ENCODE assay signal across 8 cellular contexts in the genomic region with DNA sequence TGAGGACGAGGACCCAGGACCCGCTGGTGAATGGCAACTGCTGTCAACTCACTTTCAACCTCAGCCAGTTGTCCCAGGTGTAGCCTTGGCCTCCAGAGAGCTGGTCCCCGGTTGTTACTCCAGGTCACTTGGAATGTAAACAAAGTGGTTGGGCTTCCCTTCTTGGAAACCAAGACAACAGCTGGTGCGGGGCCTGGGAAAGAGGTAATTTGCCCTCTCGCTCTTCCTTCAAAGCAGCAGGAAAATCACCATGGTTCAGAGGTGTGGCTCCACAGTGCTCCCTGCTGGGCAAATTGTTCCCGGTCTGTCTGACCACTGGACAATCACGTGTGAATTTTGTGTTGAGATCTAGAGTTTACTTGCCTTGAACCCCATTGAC. TPM values are rescaled to one million over a fixed set of nuclear protein-coding genes. Genes with fewer than 3 reads are reported as not detected.
DNase-seq lines count a peak whose midpoint lies in the region; ATAC-seq and TF ChIP-seq lines count a peak whose summit lies in the region.

No MANE protein-coding gene starts in this region.

- intact Hi-C loops in lower lobe of right lung (cut with DNase I) = no loop called here

- H3K36me3 ChIP-seq in adipocyte (ENCODE audit: control insufficient read depth, insufficient read depth, low read length, severe bottlenecking) (no peaks in the 10 kb centered on the region), lower lobe of right lung (no peaks in the 10 kb centered on the region)

- H3K9ac ChIP-seq in adipocyte (ENCODE audit: low read length) = peak overlapping the region; percentile 28

- H3K4me3 ChIP-seq in adipocyte (ENCODE audit: low read length) (no peak overlapping the region), lower lobe of right lung (no peak overlapping the region)

- DNase-seq in COLO829 (ENCODE audit: low spot score) = peak; percentile 80
- DNase-seq in HCEC 1CT = peak; percentile 31
- DNase-seq in adipocyte (ENCODE audit: low read depth) = peak; percentile 38
- peak; percentile 56 for DNase-seq in lower lobe of right lung
- DNase-seq in activated naive CD4-positive, alpha-beta T cell treated with Interleukin-2 at 50 U/mL for 16 hours = no peak
- DNase-seq in inferior parietal cortex (ENCODE audit: extremely low spot score) = no peak

- H3K27me3 ChIP-seq in adipocyte (replicated peaks; ENCODE audit: control insufficient read depth, insufficient read depth, low read length) = no peaks in the 10 kb centered on the region
- no peaks in the 10 kb centered on the region for H3K27me3 ChIP-seq in lower lobe of right lung (ENCODE audit: low read depth)

- H3K4me1 ChIP-seq in adipocyte (ENCODE audit: control insufficient read depth, insufficient read depth, low read length) = no peaks in the 10 kb centered on the region
- no peaks in the 10 kb centered on the region for H3K4me1 ChIP-seq in lower lobe of right lung

- ATAC-seq in lower lobe of right lung (peak; percentile 82 to 87), GM21528 (IDR thresholded peaks at IDR 0.05; ENCODE audit: low FRiP score, unreplicated experiment) (no peak), HG02973 (IDR thresholded peaks at IDR 0.05; ENCODE audit: unreplicated experiment) (no peak)

- H3K9me3 ChIP-seq in adipocyte (ENCODE audit: control insufficient read depth, low read length) (no peaks in the 10 kb centered on the region), lower lobe of right lung (no peaks in the 10 kb centered on the region)

- H3K27ac ChIP-seq in lower lobe of right lung = peak overlapping the region; percentile 43

- peak; percentile 53 for TF ChIP-seq CTCF in lower lobe of right lung (IDR thresholded peaks at IDR 0.05)

RNA-seq across cellular contexts. Expression of a gene that starts 15.0 kb away (rescaled TPM):
- 3.4 TPM for total RNA-seq in lower lobe of right lung

Comparison
In these comparisons a context has a peak if more than half of its experiments do, and no peak if none do; other contexts are left out.
1. DNase-seq: peak in COLO829 (single experiment), HCEC 1CT (single experiment), adipocyte (single experiment) and lower lobe of right lung (single experiment); none in activated naive CD4-positive, alpha-beta T cell treated with Interleukin-2 at 50 U/mL for 16 hours (single experiment) and inferior parietal cortex (single experiment).
2. ATAC-seq: peak in lower lobe of right lung (2 of 2); none in GM21528 (single experiment) and HG02973 (single experiment).